10 cellular contexts compared by ENCODE assay signal in the genomic region with DNA sequence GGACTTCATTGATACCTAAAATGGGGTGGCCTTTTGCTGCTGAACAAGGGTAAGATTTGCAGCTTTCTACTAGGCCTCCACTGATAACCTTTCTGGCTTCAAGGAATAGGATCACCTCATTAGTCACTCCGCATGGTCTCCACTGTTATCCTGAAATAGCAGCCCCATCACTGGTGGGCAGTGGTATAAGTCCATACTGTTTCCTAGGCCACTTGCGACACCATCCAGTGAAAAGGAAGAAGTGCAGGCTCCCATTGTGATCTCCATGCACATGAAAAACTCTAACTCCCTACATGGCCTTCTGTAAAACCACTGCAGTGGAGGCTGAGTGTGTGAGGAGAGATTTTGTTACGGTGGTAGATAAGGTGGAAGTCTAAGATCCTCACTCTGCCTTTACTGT.
DNase-seq lines count a peak whose midpoint lies in the region; ATAC-seq and TF ChIP-seq lines count a peak whose summit lies in the region.
"Had no signal": no experiment of that assay in that cellular context is flagged by ENCODE, and none has a peak within 500 bp of the region (broad histone marks: within the 10 kb centered on the region; RNA-seq: fewer than 3 reads in every experiment).

No MANE protein-coding gene starts in this region.

- H3K27me3 ChIP-seq in BE2C: no peaks in the 10 kb centered on the region
- H3K27me3 ChIP-seq in iPS DF 6.9 (ENCODE audit: control insufficient read depth, insufficient read depth, low read length): no peaks in the 10 kb centered on the region

- ATAC-seq in HG03342 (IDR thresholded peaks at IDR 0.05; ENCODE audit: unreplicated experiment): no peak

- H3K4me3 ChIP-seq in BE2C (ENCODE audit: low read depth, low read length): no peak overlapping the region
- no peak overlapping the region for H3K4me3 ChIP-seq in iPS DF 6.9 (ENCODE audit: low read length)

- TF ChIP-seq CTCF in BE2C (IDR thresholded peaks at IDR 0.05; ENCODE audit: low read depth, low read length): peak; percentile 89

- H3K4me1 ChIP-seq in BE2C (no peaks in the 10 kb centered on the region), iPS DF 6.9 (ENCODE audit: control insufficient read depth, insufficient read depth, low read length) (no peaks in the 10 kb centered on the region)

- peak; percentile 60 for DNase-seq in BE2C
- DNase-seq in HT-29 (ENCODE audit: low spot score): peak; percentile 58
- peak; percentile 79 for DNase-seq in SK-MEL-5 (ENCODE audit: low read depth, low spot score)
- DNase-seq in iPS DF 6.9 (ENCODE audit: low read depth, low spot score): peak; percentile 50
- no peak for DNase-seq in activated T-cell treated with anti-CD3 and anti-CD28 coated beads, Interleukin-2, amount 50 U/mL, for 1 hour
- no peak for DNase-seq in AG20443 (ENCODE audit: low spot score)
- no peak for DNase-seq in GF-D8 (lab: John Stamatoyannopoulos, UW)
- DNase-seq: naive B cell, NCI-H2029 treated with DMSO at 0.1 percent for 48 hours had no signal

- H3K36me3 ChIP-seq in BE2C (no peaks in the 10 kb centered on the region), iPS DF 6.9 (ENCODE audit: control insufficient read depth, insufficient read depth, low read length) (no peaks in the 10 kb centered on the region)

- in situ Hi-C loops in SK-MEL-5 (cut with HindIII; ENCODE audit: low pct_unique_long_range_greater_than_20kb, low sequenced_read_pairs): no loop called here

- H3K27ac ChIP-seq in iPS DF 6.9 (ENCODE audit: low read length): no peak overlapping the region

- H3K9me3 ChIP-seq in BE2C (no peaks in the 10 kb centered on the region), iPS DF 6.9 (ENCODE audit: control insufficient read depth, insufficient read depth, low read length) (no peaks in the 10 kb centered on the region)

- no CpG with 5 or more reads among the region's 3 CpGs for WGBS in iPS DF 6.9 (ENCODE audit: insufficient coverage, insufficient read length)

Comparison
In these comparisons a context has a peak if more than half of its experiments do, and no peak if none do; other contexts are left out.
1. DNase-seq: peak in BE2C (single experiment), HT-29 (single experiment), SK-MEL-5 (single experiment) and iPS DF 6.9 (single experiment); none in activated T-cell treated with anti-CD3 and anti-CD28 coated beads, Interleukin-2, amount 50 U/mL, for 1 hour (single experiment), AG20443 (single experiment) and GF-D8 (single experiment).